Comparison of ENCODE assay signal across 1 cellular context in the genomic region with DNA sequence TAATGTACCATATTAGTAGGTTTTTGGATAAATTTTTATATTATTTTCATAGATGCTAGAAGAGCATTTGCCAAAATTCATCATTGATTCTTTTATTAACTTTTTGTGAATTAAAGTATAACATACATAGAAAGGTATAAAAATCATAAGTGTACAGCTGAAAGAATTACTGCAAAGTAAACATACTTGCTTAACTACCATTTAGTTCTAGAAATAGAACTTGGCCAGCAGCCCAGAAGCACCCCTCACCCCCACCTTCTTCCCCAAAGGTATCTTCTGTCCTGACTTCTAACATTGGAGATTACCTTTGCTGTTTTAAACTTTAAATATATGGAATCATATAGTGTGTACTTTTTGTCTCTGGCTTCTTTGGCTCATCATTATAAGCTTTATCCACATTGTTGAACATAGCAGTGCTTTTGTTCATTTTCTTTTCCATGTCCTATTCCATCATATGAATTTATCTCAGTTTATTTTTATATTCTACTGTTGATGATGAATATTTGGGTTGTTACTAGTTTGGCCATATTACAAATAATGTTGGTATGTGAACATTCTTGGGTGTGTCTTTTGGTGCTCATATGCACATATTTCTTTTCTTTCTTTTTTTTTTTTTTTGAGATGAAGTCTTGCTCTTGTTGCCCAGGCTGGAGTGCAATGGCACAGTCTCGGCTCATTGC.
A peak's percentile ranks its signal among the peaks of the same experiment; 100 is the strongest.
TF ChIP-seq lines count a peak whose summit lies in the region.

No MANE protein-coding gene starts in this region.

TF ChIP-seq in SK-N-SH, 30 proteins besides CTCF, POLR2A, EP300 and RAD21 (continued from another document):
- TF ChIP-seq MEF2A (IDR thresholded peaks at IDR 0.05; ENCODE audit: borderline replicate concordance, low read depth) (peak; percentile 88), ELF1 (IDR thresholded peaks at IDR 0.05) (no peak), TCF12 (IDR thresholded peaks at IDR 0.05) (0 out of 2 replicates have a peak, but pooled peaks have one; percentile 8)
